Comparison of ENCODE assay signal across 8 cellular contexts in the genomic region with DNA sequence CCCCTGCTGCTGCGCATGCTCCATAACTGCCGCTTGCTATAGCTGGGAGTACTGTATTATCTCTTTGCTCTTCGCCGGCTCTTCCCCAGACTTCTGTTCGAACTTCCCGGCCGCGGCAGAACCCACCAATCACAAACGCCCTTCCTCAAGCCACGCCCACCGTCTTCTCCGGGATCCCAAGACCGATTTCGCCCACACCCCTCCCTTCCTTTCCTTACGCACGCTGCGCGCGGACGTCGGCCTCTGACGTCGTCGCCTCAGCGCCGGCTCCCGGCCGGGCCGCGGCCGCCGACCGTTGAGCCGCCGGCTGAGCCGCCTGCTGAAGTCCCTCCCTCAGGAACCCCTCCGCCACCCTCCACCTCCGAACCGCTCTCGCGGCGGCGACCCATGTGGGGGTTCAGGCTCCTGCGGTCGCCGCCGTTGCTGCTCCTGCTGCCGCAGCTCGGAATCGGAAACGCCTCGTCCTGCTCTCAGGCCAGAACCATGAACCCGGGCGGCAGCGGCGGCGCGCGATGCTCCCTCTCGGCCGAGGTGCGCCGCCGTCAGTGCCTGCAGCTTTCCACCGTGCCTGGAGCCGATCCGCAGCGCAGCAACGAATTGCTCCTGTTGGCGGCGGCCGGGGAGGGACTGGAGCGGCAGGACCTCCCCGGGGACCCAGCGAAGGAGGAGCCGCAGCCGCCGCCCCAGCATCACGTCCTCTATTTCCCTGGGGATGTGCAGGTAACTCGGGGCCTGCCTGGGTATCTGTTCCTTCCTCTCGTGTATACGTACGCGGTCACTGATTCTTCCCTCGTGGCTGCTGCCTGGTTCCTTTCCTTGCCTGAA.
DNase-seq lines count a peak whose midpoint lies in the region; ATAC-seq lines count a peak whose summit lies in the region.

A gene with protein sequence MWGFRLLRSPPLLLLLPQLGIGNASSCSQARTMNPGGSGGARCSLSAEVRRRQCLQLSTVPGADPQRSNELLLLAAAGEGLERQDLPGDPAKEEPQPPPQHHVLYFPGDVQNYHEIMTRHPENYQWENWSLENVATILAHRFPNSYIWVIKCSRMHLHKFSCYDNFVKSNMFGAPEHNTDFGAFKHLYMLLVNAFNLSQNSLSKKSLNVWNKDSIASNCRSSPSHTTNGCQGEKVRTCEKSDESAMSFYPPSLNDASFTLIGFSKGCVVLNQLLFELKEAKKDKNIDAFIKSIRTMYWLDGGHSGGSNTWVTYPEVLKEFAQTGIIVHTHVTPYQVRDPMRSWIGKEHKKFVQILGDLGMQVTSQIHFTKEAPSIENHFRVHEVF (plus strand): TSS at position 242 of the 825 bp plus-strand sequence. CDS start 146 bp downstream, at position 388.

- DNase-seq in Ammon's horn (ENCODE audit: low spot score) (peak; percentile 99), GM19238 (ENCODE audit: insufficient read length, low spot score) (peak; percentile 66), NCI-H524 (lab: John Stamatoyannopoulos, UW) (peak; percentile 97), kidney tubule cell (ENCODE audit: low spot score) (peak; percentile 98)
- peak; percentile 90 to 94 for DNase-seq in activated CD4-positive, alpha-beta T cell treated with anti-CD3 and anti-CD28 coated beads for 4 hours
- DNase-seq in stimulated activated CD4-positive, alpha-beta T cell treated with anti-CD3 and anti-CD28 coated beads, Interleukin-1b, Interleukin-23, amount 100 ng/mL, for 24 hours (ENCODE audit: low read depth in 4 of 4, low spot score in 1 of 4): peak; percentile 81 to 95 (median 88)

- peak; percentile 87 for ATAC-seq in HG03442 (IDR thresholded peaks at IDR 0.05; ENCODE audit: unreplicated experiment)

- H3K27ac ChIP-seq in cingulate gyrus (ENCODE audit: low read depth, low read length): peak within 1 kb of the TSS; percentile 98

Comparison
In these comparisons a context has a peak if more than half of its experiments do, and no peak if none do; other contexts are left out.
1. Peak in every context shown above with its lines: DNase-seq, ATAC-seq and H3K27ac ChIP-seq.